In the genomic region with DNA sequence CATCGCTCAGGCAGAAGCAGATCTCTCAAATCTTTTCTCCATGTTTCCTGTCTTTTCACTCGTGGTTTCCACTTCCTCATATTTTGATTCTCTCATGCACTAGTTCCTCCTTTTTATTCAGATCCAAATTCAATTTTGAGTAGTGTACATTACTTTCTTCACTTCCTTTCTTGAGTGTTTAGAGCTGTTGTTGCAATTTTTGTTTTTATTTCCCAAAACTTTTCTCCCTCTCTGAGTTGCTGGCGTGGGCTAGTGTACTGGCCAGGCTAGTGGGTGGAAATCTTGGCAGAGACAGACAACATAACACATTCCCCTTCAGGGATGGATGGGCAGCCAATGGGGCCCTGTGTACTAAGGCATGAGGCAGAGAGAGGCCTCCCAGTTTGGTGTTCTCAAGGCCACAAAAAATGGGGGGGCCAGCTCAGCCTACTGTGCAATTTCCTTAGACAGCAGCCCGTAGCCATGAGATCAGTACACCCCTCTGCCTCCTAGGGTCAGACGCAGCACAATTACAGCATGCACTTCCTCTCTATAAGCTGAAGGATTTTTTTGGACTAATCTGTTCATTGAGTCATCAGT, we compare ENCODE assay signal across 1 cellular context.
TF ChIP-seq lines count a peak whose summit lies in the region.

No MANE protein-coding gene starts in this region.

TF ChIP-seq in GM23338, 12 proteins besides CTCF, POLR2A, EP300 and RAD21 (continued from another document):
- TF ChIP-seq, protein P1, sequence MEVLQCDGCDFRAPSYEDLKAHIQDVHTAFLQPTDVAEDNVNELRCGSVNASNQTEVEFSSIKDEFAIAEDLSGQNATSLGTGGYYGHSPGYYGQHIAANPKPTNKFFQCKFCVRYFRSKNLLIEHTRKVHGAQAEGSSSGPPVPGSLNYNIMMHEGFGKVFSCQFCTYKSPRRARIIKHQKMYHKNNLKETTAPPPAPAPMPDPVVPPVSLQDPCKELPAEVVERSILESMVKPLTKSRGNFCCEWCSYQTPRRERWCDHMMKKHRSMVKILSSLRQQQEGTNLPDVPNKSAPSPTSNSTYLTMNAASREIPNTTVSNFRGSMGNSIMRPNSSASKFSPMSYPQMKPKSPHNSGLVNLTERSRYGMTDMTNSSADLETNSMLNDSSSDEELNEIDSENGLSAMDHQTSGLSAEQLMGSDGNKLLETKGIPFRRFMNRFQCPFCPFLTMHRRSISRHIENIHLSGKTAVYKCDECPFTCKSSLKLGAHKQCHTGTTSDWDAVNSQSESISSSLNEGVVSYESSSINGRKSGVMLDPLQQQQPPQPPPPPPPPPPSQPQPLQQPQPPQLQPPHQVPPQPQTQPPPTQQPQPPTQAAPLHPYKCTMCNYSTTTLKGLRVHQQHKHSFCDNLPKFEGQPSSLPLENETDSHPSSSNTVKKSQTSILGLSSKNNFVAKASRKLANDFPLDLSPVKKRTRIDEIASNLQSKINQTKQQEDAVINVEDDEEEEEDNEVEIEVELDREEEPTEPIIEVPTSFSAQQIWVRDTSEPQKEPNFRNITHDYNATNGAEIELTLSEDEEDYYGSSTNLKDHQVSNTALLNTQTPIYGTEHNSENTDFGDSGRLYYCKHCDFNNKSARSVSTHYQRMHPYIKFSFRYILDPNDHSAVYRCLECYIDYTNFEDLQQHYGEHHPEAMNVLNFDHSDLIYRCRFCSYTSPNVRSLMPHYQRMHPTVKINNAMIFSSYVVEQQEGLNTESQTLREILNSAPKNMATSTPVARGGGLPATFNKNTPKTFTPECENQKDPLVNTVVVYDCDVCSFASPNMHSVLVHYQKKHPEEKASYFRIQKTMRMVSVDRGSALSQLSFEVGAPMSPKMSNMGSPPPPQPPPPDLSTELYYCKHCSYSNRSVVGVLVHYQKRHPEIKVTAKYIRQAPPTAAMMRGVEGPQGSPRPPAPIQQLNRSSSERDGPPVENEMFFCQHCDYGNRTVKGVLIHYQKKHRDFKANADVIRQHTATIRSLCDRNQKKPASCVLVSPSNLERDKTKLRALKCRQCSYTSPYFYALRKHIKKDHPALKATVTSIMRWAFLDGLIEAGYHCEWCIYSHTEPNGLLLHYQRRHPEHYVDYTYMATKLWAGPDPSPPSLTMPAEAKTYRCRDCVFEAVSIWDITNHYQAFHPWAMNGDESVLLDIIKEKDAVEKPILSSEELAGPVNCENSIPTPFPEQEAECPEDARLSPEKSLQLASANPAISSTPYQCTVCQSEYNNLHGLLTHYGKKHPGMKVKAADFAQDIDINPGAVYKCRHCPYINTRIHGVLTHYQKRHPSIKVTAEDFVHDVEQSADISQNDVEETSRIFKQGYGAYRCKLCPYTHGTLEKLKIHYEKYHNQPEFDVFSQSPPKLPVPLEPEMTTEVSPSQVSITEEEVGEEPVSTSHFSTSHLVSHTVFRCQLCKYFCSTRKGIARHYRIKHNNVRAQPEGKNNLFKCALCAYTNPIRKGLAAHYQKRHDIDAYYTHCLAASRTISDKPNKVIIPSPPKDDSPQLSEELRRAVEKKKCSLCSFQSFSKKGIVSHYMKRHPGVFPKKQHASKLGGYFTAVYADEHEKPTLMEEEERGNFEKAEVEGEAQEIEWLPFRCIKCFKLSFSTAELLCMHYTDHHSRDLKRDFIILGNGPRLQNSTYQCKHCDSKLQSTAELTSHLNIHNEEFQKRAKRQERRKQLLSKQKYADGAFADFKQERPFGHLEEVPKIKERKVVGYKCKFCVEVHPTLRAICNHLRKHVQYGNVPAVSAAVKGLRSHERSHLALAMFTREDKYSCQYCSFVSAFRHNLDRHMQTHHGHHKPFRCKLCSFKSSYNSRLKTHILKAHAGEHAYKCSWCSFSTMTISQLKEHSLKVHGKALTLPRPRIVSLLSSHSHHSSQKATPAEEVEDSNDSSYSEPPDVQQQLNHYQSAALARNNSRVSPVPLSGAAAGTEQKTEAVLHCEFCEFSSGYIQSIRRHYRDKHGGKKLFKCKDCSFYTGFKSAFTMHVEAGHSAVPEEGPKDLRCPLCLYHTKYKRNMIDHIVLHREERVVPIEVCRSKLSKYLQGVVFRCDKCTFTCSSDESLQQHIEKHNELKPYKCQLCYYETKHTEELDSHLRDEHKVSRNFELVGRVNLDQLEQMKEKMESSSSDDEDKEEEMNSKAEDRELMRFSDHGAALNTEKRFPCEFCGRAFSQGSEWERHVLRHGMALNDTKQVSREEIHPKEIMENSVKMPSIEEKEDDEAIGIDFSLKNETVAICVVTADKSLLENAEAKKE (CRISPR knock-in tag; IDR thresholded peaks at IDR 0.05), result no peak
- no peak for TF ChIP-seq ZNF114 (CRISPR knock-in tag; IDR thresholded peaks at IDR 0.05)
- no peak for TF ChIP-seq EZH2 (IDR thresholded peaks at IDR 0.05; ENCODE audit: low read depth, unreplicated experiment)
- no peak for TF ChIP-seq EZH2phosphoT487 (IDR thresholded peaks at IDR 0.05; ENCODE audit: unreplicated experiment)
- TF ChIP-seq POLR2AphosphoS5 (IDR thresholded peaks at IDR 0.05; ENCODE audit: low read depth), result no peak
- TF ChIP-seq JUNB (IDR thresholded peaks at IDR 0.05; ENCODE audit: unreplicated experiment), result no peak
- no peak for TF ChIP-seq CREB1 (CRISPR knock-in tag; IDR thresholded peaks at IDR 0.05; ENCODE audit: low read depth)
